ENCODE assay signal across 36 cellular contexts in the genomic region with DNA sequence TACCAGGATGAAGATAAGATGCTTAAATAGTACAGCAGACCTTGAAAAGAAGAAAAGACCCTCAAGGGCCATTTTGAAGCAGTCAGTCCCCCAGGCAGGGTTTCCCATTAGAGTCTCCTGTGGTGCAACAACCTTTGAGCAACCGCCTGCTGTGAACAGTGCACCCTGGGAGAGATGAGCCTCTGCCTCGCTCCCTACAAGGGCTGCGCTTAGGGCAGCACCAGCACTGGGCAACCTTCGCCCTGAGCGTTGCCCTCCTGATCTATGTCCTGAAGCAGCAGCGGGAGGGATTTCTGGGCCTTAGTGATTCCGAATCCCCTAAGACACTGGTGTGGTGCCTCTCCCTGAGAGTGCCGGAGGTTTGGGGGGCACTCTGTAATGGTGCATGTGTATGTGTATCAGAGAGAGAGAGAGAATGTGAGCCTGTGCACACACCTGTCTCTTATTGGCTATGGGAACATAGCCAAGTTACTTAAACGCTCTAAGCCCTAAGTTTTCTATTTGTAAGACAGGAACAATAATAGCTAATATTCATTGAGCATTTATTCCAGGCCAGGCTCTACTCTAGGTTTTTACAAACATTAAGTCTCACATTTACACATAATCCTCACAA. TPM values are rescaled to one million over a fixed set of nuclear protein-coding genes. Genes with fewer than 3 reads are reported as not detected.
"Had no signal": no experiment of that assay in that cellular context is flagged by ENCODE, and none has a peak within 500 bp of the region (broad histone marks: within the 10 kb centered on the region; RNA-seq: fewer than 3 reads in every experiment).

No MANE protein-coding gene starts in this region.

- H3K9me3 Mint-ChIP-seq: activated B cell treated with CpG ODN at 0.5 μM for 24 hours; activated CD4-positive, alpha-beta memory T cell treated with anti-CD3 and anti-CD28 coated beads for 36 hours; activated naive CD4-positive, alpha-beta T cell treated with anti-CD3 and anti-CD28 coated beads, Interleukin-2, amount 10 ng/mL, durations not matched to agents 7 days and 5 days; activated naive CD8-positive, alpha-beta T cell treated with anti-CD3 and anti-CD28 coated beads, Interleukin-2, amount 50 U/mL, for 24 hours; activated T-cell treated with anti-CD3 and anti-CD28 coated beads, Interleukin-2, amount 50 U/mL, for 4 hours; activated T-helper 1 cell treated with anti-CD3 and anti-CD28 coated beads, Interleukin-12 subunit alpha, Interleukin-12 subunit beta, Interleukin-2, Interleukin-4 antibody, amounts not matched to agents 30 ng/mL and 10 ng/mL and 1 ng/mL, durations not matched to agents 14 hours and 24 hours and 36 hours; brain; T-cell had no signal

- DNase-seq: activated B cell treated with CpG ODN at 0.5 μM for 24 hours; activated CD4-positive, alpha-beta memory T cell treated with anti-CD3 and anti-CD28 coated beads for 36 hours; activated CD4-positive, alpha-beta T cell treated with anti-CD3 and anti-CD28 coated beads for 4 hours; activated CD4-positive, alpha-beta T cell treated with anti-CD3 and anti-CD28 coated beads, Interleukin-2, amount 50 U/mL, for 1 hour; activated CD4-positive, CD25-positive, alpha-beta regulatory T cell treated with anti-CD3 and anti-CD28 coated beads, Interleukin-2, amount 50 U/mL, for 72 hours; activated CD8-positive, alpha-beta memory T cell treated with anti-CD3 and anti-CD28 coated beads, Interleukin-2, amount 50 U/mL, for 4 hours; activated effector memory CD4-positive, alpha-beta T cell treated with Interleukin-2 at 50 U/mL for 16 hours; activated naive CD4-positive, alpha-beta T cell treated with anti-CD3 and anti-CD28 coated beads, Interleukin-2, amount 10 ng/mL, durations not matched to agents 7 days and 5 days; activated naive CD8-positive, alpha-beta T cell treated with anti-CD3 and anti-CD28 coated beads, Interleukin-2, amount 50 U/mL, for 24 hours; activated T-cell treated with anti-CD3 and anti-CD28 coated beads for 4 hours; activated T-cell treated with anti-CD3 and anti-CD28 coated beads, Interleukin-2, amount 50 U/mL, for 4 hours; anterior cingulate cortex; caudate nucleus; cerebellar nuclear complex; Karpas-422; NCI-H1417; NCI-H187 treated with DMSO at 0.1 percent for 48 hours; NCI-H2081; NCI-H345; NCI-H524 treated with DMSO at 0.1 percent for 48 hours; PC-9; SIG-M5; T-cell; T-helper 17 cell had no signal

- ATAC-seq: activated naive CD8-positive, alpha-beta T cell treated with anti-CD3 and anti-CD28 coated beads, Interleukin-2, amount 50 U/mL, for 24 hours; activated T-cell treated with anti-CD3 and anti-CD28 coated beads, Interleukin-2, amount 50 U/mL, for 4 hours; Right ventricle myocardium inferior; SK-N-SH treated with all-trans-retinoic acid at 6 μM for 48 hours; T-cell; T-helper 17 cell had no signal

- H3K27me3 Mint-ChIP-seq: activated CD4-positive, alpha-beta memory T cell treated with anti-CD3 and anti-CD28 coated beads for 36 hours; activated naive CD8-positive, alpha-beta T cell; activated naive CD8-positive, alpha-beta T cell treated with anti-CD3 and anti-CD28 coated beads, Interleukin-2, amount 50 U/mL, for 24 hours had no signal

- H3K4me3 Mint-ChIP-seq: activated B cell treated with CpG ODN at 0.5 μM for 24 hours; activated CD4-positive, alpha-beta memory T cell treated with anti-CD3 and anti-CD28 coated beads for 36 hours; activated naive CD4-positive, alpha-beta T cell treated with anti-CD3 and anti-CD28 coated beads, Interleukin-2, amount 10 ng/mL, durations not matched to agents 7 days and 5 days; activated naive CD8-positive, alpha-beta T cell; activated naive CD8-positive, alpha-beta T cell treated with anti-CD3 and anti-CD28 coated beads, Interleukin-2, amount 50 U/mL, for 24 hours; activated T-cell treated with anti-CD3 and anti-CD28 coated beads, Interleukin-2, amount 50 U/mL, for 4 hours; activated T-helper 1 cell treated with anti-CD3 and anti-CD28 coated beads, Interleukin-12 subunit alpha, Interleukin-12 subunit beta, Interleukin-2, Interleukin-4 antibody, amounts not matched to agents 30 ng/mL and 10 ng/mL and 1 ng/mL, durations not matched to agents 14 hours and 24 hours and 36 hours; brain; T-cell; T-helper 17 cell had no signal

- H3K27ac Mint-ChIP-seq: activated B cell treated with CpG ODN at 0.5 μM for 24 hours; activated CD4-positive, alpha-beta memory T cell treated with anti-CD3 and anti-CD28 coated beads for 36 hours; activated naive CD4-positive, alpha-beta T cell treated with anti-CD3 and anti-CD28 coated beads, Interleukin-2, amount 10 ng/mL, durations not matched to agents 7 days and 5 days; activated naive CD8-positive, alpha-beta T cell; activated naive CD8-positive, alpha-beta T cell treated with anti-CD3 and anti-CD28 coated beads, Interleukin-2, amount 50 U/mL, for 24 hours; activated T-helper 1 cell treated with anti-CD3 and anti-CD28 coated beads, Interleukin-12 subunit alpha, Interleukin-12 subunit beta, Interleukin-2, Interleukin-4 antibody, amounts not matched to agents 30 ng/mL and 10 ng/mL and 1 ng/mL, durations not matched to agents 14 hours and 24 hours and 36 hours; brain; T-cell; T-helper 17 cell had no signal

- H3K36me3 Mint-ChIP-seq: activated CD4-positive, alpha-beta memory T cell treated with anti-CD3 and anti-CD28 coated beads for 36 hours; activated naive CD4-positive, alpha-beta T cell treated with anti-CD3 and anti-CD28 coated beads, Interleukin-2, amount 10 ng/mL, durations not matched to agents 7 days and 5 days; activated naive CD8-positive, alpha-beta T cell; brain; T-cell had no signal

- H3K27ac ChIP-seq: PC-9, VCaP had no signal

- H3K4me2 ChIP-seq: PC-9 had no signal

- H2AFZ ChIP-seq: PC-9 had no signal

- FAIRE-seq: RCC 7860 had no signal

- H3K4me1 Mint-ChIP-seq: activated B cell treated with CpG ODN at 0.5 μM for 24 hours; activated naive CD4-positive, alpha-beta T cell treated with anti-CD3 and anti-CD28 coated beads, Interleukin-2, amount 10 ng/mL, durations not matched to agents 7 days and 5 days; brain; T-cell had no signal

- H3K4me3 ChIP-seq: PC-9 had no signal

RNA-seq across cellular contexts. Expression of gene ABCC12, which starts 25.2 kb away (rescaled TPM):
- total RNA-seq: activated B cell treated with CpG ODN at 0.5 μM for 24 hours; activated CD4-positive, alpha-beta memory T cell treated with anti-CD3 and anti-CD28 coated beads for 36 hours; activated T-cell treated with anti-CD3 and anti-CD28 coated beads, Interleukin-2, amount 50 U/mL, for 4 hours; activated T-helper 1 cell treated with anti-CD3 and anti-CD28 coated beads, Interleukin-12 subunit alpha, Interleukin-12 subunit beta, Interleukin-2, Interleukin-4 antibody, amounts not matched to agents 30 ng/mL and 10 ng/mL and 1 ng/mL, durations not matched to agents 14 hours and 24 hours and 36 hours; bronchial epithelial cell; MCF 10A; NCI-H460; OCI-LY7; PC-9; SK-MEL-5; T-cell; T-helper 17 cell had no signal
